ENCODE assay signal across 1 cellular context in the genomic region with DNA sequence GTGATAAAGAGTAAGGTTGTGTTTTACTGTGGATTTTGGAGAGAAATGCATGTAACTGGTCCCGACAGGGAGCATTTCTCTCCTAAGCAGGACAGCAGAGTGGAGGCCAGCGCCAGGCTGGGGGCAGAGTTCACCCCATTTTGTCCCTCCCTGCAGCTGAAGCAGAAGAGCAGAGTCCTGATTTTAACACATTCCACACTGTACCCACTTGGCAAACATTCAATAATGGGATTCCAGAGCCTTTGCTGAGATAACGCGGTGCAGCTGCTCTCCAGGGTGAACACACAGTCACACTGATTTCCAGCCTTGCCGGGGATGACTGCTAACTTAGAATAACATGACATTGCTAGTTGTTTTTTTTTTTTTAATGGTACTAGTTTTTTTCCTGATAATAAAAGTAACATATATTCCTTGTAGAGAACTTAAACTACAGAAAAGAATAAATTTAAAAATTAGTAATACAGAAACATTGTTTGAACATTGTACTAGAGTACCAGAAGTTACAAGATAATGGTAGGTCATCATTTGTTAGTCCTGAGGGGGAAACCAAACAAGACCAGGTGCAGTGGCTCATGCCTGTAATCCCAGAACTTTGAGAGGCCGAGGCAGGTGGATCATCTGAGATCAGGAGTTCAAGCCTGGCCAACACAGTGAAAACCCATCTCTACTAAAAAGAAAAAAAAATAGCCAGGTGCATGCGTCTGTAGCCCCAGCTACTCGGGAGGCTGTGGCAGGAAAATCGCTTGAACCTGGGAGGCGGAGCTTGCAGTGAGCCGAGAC.
TF ChIP-seq lines count a peak whose summit lies in the region.

No MANE protein-coding gene starts in this region.

TF ChIP-seq in HepG2, 621 proteins besides CTCF, POLR2A, EP300 and RAD21 (continued from another document and continues in another):
- TF ChIP-seq, protein P1, sequence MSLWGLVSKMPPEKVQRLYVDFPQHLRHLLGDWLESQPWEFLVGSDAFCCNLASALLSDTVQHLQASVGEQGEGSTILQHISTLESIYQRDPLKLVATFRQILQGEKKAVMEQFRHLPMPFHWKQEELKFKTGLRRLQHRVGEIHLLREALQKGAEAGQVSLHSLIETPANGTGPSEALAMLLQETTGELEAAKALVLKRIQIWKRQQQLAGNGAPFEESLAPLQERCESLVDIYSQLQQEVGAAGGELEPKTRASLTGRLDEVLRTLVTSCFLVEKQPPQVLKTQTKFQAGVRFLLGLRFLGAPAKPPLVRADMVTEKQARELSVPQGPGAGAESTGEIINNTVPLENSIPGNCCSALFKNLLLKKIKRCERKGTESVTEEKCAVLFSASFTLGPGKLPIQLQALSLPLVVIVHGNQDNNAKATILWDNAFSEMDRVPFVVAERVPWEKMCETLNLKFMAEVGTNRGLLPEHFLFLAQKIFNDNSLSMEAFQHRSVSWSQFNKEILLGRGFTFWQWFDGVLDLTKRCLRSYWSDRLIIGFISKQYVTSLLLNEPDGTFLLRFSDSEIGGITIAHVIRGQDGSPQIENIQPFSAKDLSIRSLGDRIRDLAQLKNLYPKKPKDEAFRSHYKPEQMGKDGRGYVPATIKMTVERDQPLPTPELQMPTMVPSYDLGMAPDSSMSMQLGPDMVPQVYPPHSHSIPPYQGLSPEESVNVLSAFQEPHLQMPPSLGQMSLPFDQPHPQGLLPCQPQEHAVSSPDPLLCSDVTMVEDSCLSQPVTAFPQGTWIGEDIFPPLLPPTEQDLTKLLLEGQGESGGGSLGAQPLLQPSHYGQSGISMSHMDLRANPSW (CRISPR knock-in tag; IDR thresholded peaks at IDR 0.05; ENCODE audit: borderline replicate concordance): no peak
- TF ChIP-seq MAFK (conservative IDR thresholded peaks at IDR 0.05 in 1 of 2, IDR thresholded peaks at IDR 0.05 in 1 of 2; ENCODE audit: low read length in 2 of 2): no peak
- TF ChIP-seq RNF219 (CRISPR knock-in tag; IDR thresholded peaks at IDR 0.05): no peak
- TF ChIP-seq, protein P2, sequence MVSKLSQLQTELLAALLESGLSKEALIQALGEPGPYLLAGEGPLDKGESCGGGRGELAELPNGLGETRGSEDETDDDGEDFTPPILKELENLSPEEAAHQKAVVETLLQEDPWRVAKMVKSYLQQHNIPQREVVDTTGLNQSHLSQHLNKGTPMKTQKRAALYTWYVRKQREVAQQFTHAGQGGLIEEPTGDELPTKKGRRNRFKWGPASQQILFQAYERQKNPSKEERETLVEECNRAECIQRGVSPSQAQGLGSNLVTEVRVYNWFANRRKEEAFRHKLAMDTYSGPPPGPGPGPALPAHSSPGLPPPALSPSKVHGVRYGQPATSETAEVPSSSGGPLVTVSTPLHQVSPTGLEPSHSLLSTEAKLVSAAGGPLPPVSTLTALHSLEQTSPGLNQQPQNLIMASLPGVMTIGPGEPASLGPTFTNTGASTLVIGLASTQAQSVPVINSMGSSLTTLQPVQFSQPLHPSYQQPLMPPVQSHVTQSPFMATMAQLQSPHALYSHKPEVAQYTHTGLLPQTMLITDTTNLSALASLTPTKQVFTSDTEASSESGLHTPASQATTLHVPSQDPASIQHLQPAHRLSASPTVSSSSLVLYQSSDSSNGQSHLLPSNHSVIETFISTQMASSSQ (IDR thresholded peaks at IDR 0.05; ENCODE audit: low read depth): no peak
- TF ChIP-seq, protein P2 (CRISPR knock-in tag; IDR thresholded peaks at IDR 0.05; ENCODE audit: borderline replicate concordance): no peak
- TF ChIP-seq, protein P3, sequence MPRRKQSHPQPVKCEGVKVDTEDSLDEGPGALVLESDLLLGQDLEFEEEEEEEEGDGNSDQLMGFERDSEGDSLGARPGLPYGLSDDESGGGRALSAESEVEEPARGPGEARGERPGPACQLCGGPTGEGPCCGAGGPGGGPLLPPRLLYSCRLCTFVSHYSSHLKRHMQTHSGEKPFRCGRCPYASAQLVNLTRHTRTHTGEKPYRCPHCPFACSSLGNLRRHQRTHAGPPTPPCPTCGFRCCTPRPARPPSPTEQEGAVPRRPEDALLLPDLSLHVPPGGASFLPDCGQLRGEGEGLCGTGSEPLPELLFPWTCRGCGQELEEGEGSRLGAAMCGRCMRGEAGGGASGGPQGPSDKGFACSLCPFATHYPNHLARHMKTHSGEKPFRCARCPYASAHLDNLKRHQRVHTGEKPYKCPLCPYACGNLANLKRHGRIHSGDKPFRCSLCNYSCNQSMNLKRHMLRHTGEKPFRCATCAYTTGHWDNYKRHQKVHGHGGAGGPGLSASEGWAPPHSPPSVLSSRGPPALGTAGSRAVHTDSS (CRISPR knock-in tag; conservative IDR thresholded peaks at IDR 0.05): no peak
- TF ChIP-seq ZSCAN29 (CRISPR knock-in tag; conservative IDR thresholded peaks at IDR 0.05): peak; percentile 57; the same call in 1 of the 2 replicates
- TF ChIP-seq CREM (IDR thresholded peaks at IDR 0.05): peak; percentile 12; the same call in 1 of the 2 replicates
- TF ChIP-seq CREM (CRISPR knock-in tag; IDR thresholded peaks at IDR 0.05): no peak
- no peak for TF ChIP-seq MEIS1 (CRISPR knock-in tag; IDR thresholded peaks at IDR 0.05; ENCODE audit: borderline replicate concordance)
- TF ChIP-seq TBX2 (CRISPR knock-in tag; IDR thresholded peaks at IDR 0.05; ENCODE audit: borderline replicate concordance): peak; percentile 60; the same call in 1 of the 2 replicates
- no peak for TF ChIP-seq RORA (CRISPR knock-in tag; IDR thresholded peaks at IDR 0.05)
- peak; percentile 44; the same call in 1 of the 2 replicates for TF ChIP-seq SAP130 (CRISPR knock-in tag; IDR thresholded peaks at IDR 0.05; ENCODE audit: low read depth)
- no peak for TF ChIP-seq HBP1 (CRISPR knock-in tag; IDR thresholded peaks at IDR 0.05; ENCODE audit: low read depth)
- TF ChIP-seq ZNF572 (CRISPR knock-in tag; IDR thresholded peaks at IDR 0.05): no peak
- TF ChIP-seq HNRNPH1 (optimal IDR thresholded peaks at IDR 0.05; ENCODE audit: low read depth, low read length): no peak
- no peak for TF ChIP-seq PAF1 (CRISPR knock-in tag; IDR thresholded peaks at IDR 0.05)
- no peak for TF ChIP-seq AGO2 (optimal IDR thresholded peaks at IDR 0.05; ENCODE audit: low read depth, low read length)
- no peak for TF ChIP-seq ZNF569 (CRISPR knock-in tag; IDR thresholded peaks at IDR 0.05; ENCODE audit: borderline replicate concordance)
- TF ChIP-seq HOXA5 (CRISPR knock-in tag; IDR thresholded peaks at IDR 0.05): no peak
- TF ChIP-seq THAP7 (CRISPR knock-in tag; IDR thresholded peaks at IDR 0.05): no peak
- TF ChIP-seq, protein P4, sequence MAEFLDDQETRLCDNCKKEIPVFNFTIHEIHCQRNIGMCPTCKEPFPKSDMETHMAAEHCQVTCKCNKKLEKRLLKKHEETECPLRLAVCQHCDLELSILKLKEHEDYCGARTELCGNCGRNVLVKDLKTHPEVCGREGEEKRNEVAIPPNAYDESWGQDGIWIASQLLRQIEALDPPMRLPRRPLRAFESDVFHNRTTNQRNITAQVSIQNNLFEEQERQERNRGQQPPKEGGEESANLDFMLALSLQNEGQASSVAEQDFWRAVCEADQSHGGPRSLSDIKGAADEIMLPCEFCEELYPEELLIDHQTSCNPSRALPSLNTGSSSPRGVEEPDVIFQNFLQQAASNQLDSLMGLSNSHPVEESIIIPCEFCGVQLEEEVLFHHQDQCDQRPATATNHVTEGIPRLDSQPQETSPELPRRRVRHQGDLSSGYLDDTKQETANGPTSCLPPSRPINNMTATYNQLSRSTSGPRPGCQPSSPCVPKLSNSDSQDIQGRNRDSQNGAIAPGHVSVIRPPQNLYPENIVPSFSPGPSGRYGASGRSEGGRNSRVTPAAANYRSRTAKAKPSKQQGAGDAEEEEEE (CRISPR knock-in tag; IDR thresholded peaks at IDR 0.05; ENCODE audit: borderline replicate concordance): no peak
- no peak for TF ChIP-seq ONECUT2 (CRISPR knock-in tag; IDR thresholded peaks at IDR 0.05)
- no peak for TF ChIP-seq TBL1XR1 (IDR thresholded peaks at IDR 0.05; ENCODE audit: borderline replicate concordance, low read length, partially characterized antibody)
- TF ChIP-seq, protein P5, sequence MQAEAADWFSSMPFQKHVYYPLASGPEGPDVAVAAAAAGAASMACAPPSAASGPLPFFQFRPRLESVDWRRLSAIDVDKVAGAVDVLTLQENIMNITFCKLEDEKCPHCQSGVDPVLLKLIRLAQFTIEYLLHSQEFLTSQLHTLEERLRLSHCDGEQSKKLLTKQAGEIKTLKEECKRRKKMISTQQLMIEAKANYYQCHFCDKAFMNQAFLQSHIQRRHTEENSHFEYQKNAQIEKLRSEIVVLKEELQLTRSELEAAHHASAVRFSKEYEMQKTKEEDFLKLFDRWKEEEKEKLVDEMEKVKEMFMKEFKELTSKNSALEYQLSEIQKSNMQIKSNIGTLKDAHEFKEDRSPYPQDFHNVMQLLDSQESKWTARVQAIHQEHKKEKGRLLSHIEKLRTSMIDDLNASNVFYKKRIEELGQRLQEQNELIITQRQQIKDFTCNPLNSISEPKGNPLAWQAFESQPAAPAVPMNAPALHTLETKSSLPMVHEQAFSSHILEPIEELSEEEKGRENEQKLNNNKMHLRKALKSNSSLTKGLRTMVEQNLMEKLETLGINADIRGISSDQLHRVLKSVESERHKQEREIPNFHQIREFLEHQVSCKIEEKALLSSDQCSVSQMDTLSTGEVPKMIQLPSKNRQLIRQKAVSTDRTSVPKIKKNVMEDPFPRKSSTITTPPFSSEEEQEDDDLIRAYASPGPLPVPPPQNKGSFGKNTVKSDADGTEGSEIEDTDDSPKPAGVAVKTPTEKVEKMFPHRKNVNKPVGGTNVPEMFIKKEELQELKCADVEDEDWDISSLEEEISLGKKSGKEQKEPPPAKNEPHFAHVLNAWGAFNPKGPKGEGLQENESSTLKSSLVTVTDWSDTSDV (CRISPR knock-in tag; IDR thresholded peaks at IDR 0.05): no peak
- no peak for TF ChIP-seq SETDB1 (CRISPR knock-in tag; IDR thresholded peaks at IDR 0.05; ENCODE audit: borderline replicate concordance)
- no peak for TF ChIP-seq RBFOX2 (IDR thresholded peaks at IDR 0.05; ENCODE audit: low read depth, low read length)
- no peak for TF ChIP-seq ETS1 (CRISPR knock-in tag; IDR thresholded peaks at IDR 0.05)
- no peak for TF ChIP-seq KLF9 (CRISPR knock-in tag; IDR thresholded peaks at IDR 0.05; ENCODE audit: low read depth)
- TF ChIP-seq AKAP8 (CRISPR knock-in tag; IDR thresholded peaks at IDR 0.05): no peak
- TF ChIP-seq SYNCRIP (IDR thresholded peaks at IDR 0.05; ENCODE audit: insufficient read depth, low read depth, low read length): no peak
- TF ChIP-seq ZNF121 (CRISPR knock-in tag; IDR thresholded peaks at IDR 0.05): peak; percentile 93
- TF ChIP-seq E2F2 (CRISPR knock-in tag; IDR thresholded peaks at IDR 0.05; ENCODE audit: borderline replicate concordance): no peak
- no peak for TF ChIP-seq ZNF768 (CRISPR knock-in tag; IDR thresholded peaks at IDR 0.05)
